1 cellular context compared by ENCODE assay signal in the genomic region with DNA sequence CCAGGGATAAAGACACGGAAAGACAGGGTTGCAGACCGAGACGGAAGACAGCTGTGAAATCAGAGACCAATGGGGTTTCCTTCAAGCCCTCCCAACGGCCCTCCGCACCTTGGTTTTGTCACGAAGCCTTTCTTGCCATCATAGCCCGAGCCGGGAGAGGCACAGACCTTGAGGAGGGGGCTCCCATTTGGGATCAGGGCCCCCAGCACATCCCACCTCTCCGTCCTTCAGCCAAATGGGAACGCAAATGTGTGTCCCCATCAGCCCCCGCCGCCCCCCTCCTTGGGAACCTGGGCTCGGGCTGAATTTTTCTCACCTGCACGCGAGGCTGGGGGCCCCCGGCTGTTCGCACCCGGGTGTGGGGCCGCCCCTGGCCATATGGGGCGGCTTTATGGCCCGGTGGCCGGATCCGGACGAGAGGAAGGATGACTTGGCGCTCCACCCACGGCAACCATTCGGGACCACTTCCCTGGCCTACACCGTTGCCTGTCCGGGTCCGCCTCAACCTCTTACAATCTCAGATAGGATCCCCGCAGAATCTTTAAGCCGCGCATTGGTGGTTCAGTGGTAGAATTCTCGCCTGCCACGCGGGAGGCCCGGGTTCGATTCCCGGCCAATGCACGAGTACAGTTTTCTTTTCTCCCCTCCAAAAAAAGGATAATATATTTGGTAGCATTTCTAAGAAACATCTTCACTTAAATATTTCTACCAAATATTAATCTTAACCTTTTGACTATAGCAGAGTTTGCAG.
TF ChIP-seq lines count a peak whose summit lies in the region.

No MANE protein-coding gene starts in this region.

TF ChIP-seq in HEK293, 187 proteins besides CTCF, POLR2A, EP300 and RAD21 (continued from another document and continues in another):
- TF ChIP-seq ZNF513 (tag by site-specific recombination; IDR thresholded peaks at IDR 0.05) (0 out of 2 replicates have a peak, but pooled peaks have one; percentile 35), ZFP41 (tag by site-specific recombination; IDR thresholded peaks at IDR 0.05; ENCODE audit: borderline replicate concordance) (no peak), GLIS2 (tag by site-specific recombination; IDR thresholded peaks at IDR 0.05) (no peak), SALL2 (tag by site-specific recombination; IDR thresholded peaks at IDR 0.05; ENCODE audit: borderline replicate concordance) (no peak), ZNF664 (tag by site-specific recombination; IDR thresholded peaks at IDR 0.05) (no peak), ZNF776 (tag by site-specific recombination; IDR thresholded peaks at IDR 0.05; ENCODE audit: borderline replicate concordance) (no peak), ZNF514 (tag by site-specific recombination; IDR thresholded peaks at IDR 0.05) (no peak), ZFHX2 (tag by site-specific recombination; conservative IDR thresholded peaks at IDR 0.05) (peak; percentile 53), ZNF48 (tag by site-specific recombination; IDR thresholded peaks at IDR 0.05) (no peak), ZNF37A (tag by site-specific recombination; IDR thresholded peaks at IDR 0.05) (0 out of 2 replicates have a peak, but pooled peaks have one; percentile 26), ZNF132 (tag by site-specific recombination; IDR thresholded peaks at IDR 0.05; ENCODE audit: borderline replicate concordance) (no peak), ZNF155 (tag by site-specific recombination; IDR thresholded peaks at IDR 0.05) (no peak), ZNF423 (tag by site-specific recombination; IDR thresholded peaks at IDR 0.05) (no peak), ZNF433 (tag by site-specific recombination; IDR thresholded peaks at IDR 0.05; ENCODE audit: low read depth) (no peak), ZNF561 (tag by site-specific recombination; IDR thresholded peaks at IDR 0.05; ENCODE audit: borderline replicate concordance) (peak; percentile 95), SCRT2 (tag by site-specific recombination; IDR thresholded peaks at IDR 0.05) (no peak), ZNF544 (tag by site-specific recombination; IDR thresholded peaks at IDR 0.05) (no peak), ZNF10 (tag by site-specific recombination; IDR thresholded peaks at IDR 0.05) (peak; percentile 50; the same call in 1 of the 2 replicates), PRDM2 (tag by site-specific recombination; IDR thresholded peaks at IDR 0.05; ENCODE audit: borderline replicate concordance) (no peak), ZNF175 (tag by site-specific recombination; IDR thresholded peaks at IDR 0.05) (no peak), ZNF18 (tag by site-specific recombination; IDR thresholded peaks at IDR 0.05) (no peak; the same call in 1 of the 2 replicates), GFI1B (tag by site-specific recombination; IDR thresholded peaks at IDR 0.05) (no peak), SCRT1 (tag by site-specific recombination; IDR thresholded peaks at IDR 0.05; ENCODE audit: borderline replicate concordance) (no peak), TSHZ1 (tag by site-specific recombination; IDR thresholded peaks at IDR 0.05; ENCODE audit: borderline replicate concordance) (0 out of 2 replicates have a peak, but pooled peaks have one; percentile 40), ZNF138 (tag by site-specific recombination; IDR thresholded peaks at IDR 0.05; ENCODE audit: borderline replicate concordance) (no peak), ZNF692 (tag by site-specific recombination; IDR thresholded peaks at IDR 0.05) (peak; percentile 63), HOXC10 (CRISPR knock-in tag; IDR thresholded peaks at IDR 0.05) (no peak)
- TF ChIP-seq, protein P1, sequence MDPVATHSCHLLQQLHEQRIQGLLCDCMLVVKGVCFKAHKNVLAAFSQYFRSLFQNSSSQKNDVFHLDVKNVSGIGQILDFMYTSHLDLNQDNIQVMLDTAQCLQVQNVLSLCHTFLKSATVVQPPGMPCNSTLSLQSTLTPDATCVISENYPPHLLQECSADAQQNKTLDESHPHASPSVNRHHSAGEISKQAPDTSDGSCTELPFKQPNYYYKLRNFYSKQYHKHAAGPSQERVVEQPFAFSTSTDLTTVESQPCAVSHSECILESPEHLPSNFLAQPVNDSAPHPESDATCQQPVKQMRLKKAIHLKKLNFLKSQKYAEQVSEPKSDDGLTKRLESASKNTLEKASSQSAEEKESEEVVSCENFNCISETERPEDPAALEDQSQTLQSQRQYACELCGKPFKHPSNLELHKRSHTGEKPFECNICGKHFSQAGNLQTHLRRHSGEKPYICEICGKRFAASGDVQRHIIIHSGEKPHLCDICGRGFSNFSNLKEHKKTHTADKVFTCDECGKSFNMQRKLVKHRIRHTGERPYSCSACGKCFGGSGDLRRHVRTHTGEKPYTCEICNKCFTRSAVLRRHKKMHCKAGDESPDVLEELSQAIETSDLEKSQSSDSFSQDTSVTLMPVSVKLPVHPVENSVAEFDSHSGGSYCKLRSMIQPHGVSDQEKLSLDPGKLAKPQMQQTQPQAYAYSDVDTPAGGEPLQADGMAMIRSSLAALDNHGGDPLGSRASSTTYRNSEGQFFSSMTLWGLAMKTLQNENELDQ (tag by site-specific recombination; IDR thresholded peaks at IDR 0.05; ENCODE audit: low read depth): no peak
- TF ChIP-seq, protein P2, sequence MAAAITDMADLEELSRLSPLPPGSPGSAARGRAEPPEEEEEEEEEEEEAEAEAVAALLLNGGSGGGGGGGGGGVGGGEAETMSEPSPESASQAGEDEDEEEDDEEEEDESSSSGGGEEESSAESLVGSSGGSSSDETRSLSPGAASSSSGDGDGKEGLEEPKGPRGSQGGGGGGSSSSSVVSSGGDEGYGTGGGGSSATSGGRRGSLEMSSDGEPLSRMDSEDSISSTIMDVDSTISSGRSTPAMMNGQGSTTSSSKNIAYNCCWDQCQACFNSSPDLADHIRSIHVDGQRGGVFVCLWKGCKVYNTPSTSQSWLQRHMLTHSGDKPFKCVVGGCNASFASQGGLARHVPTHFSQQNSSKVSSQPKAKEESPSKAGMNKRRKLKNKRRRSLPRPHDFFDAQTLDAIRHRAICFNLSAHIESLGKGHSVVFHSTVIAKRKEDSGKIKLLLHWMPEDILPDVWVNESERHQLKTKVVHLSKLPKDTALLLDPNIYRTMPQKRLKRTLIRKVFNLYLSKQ (tag by site-specific recombination; IDR thresholded peaks at IDR 0.05; ENCODE audit: borderline replicate concordance): no peak
- TF ChIP-seq, protein P3, sequence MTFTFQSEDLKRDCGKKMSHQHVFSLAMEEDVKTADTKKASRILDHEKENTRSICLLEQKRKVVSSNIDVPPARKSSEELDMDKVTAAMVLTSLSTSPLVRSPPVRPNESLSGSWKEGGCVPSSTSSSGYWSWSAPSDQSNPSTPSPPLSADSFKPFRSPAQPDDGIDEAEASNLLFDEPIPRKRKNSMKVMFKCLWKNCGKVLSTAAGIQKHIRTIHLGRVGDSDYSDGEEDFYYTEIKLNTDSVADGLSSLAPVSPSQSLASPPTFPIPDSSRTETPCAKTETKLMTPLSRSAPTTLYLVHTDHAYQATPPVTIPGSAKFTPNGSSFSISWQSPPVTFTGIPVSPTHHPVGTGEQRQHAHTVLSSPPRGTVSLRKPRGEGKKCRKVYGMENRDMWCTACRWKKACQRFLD (tag by site-specific recombination; IDR thresholded peaks at IDR 0.05): no peak
- TF ChIP-seq, protein P4, sequence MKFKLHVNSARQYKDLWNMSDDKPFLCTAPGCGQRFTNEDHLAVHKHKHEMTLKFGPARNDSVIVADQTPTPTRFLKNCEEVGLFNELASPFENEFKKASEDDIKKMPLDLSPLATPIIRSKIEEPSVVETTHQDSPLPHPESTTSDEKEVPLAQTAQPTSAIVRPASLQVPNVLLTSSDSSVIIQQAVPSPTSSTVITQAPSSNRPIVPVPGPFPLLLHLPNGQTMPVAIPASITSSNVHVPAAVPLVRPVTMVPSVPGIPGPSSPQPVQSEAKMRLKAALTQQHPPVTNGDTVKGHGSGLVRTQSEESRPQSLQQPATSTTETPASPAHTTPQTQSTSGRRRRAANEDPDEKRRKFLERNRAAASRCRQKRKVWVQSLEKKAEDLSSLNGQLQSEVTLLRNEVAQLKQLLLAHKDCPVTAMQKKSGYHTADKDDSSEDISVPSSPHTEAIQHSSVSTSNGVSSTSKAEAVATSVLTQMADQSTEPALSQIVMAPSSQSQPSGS (tag by site-specific recombination; IDR thresholded peaks at IDR 0.05; ENCODE audit: low read depth): no peak
